13 cellular contexts compared by ENCODE assay signal in the genomic region with DNA sequence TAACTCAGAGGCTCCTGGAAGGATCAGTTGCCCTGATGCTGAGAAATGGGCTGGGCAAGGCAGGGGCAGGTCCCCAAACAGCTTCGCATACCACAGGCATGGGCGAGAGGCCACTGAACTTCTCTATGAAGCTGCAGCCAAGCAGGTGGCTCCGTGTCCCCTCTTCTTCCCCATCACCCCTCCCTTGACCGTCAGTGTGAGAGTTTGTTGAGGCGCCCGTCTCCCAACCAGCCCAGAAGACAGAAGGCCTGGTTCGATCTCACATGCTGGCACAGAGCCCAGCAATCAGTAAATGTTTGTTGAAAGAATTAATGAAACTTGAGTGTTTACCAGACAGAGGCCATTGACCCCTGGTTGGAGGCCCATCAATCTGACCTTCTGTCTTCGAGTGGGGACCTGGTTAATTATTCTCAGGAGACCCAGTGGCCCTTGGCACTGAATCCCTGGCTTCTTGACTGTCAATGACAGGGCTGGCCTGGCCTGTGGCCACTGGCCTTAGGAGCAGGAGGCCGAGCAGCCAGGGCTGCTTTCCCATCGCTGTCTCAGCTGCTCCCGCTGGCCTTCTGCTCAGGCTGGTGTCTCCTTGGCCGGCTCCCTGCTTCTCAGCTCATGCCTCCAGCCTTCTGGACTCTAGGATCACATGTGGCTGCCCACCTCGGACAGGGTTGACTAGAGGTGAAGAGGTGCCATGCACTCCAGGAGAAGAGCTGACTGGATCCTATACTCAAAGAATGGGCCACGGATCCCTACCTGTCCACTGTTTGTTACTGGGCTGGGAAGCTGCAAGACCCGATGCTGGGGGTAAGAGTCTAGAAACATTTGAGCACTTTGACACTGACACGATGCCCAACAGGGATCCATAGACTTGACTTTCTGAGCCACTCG.
DNase-seq lines count a peak whose midpoint lies in the region; TF ChIP-seq lines count a peak whose summit lies in the region.
"Had no signal": no experiment of that assay in that cellular context is flagged by ENCODE, and none has a peak within 500 bp of the region (broad histone marks: within the 10 kb centered on the region; RNA-seq: fewer than 3 reads in every experiment).

No MANE protein-coding gene starts in this region.

- H3K27me3 ChIP-seq in Caco-2 (replicated peaks; ENCODE audit: control insufficient read depth, insufficient read depth, low read length), result no peaks in the 10 kb centered on the region
- H3K27me3 ChIP-seq in colonic mucosa, result no peaks in the 10 kb centered on the region
- H3K27me3 ChIP-seq in osteoblast (ENCODE audit: insufficient read depth, low read length), result no peaks in the 10 kb centered on the region

- H3K36me3 Mint-ChIP-seq in Caco-2 (ENCODE audit: insufficient read depth, unreplicated experiment), result peaks cover 6% of the 10 kb centered on the region
- H3K36me3 Mint-ChIP-seq in activated naive CD8-positive, alpha-beta T cell treated with anti-CD3 and anti-CD28 coated beads for 36 hours, result no peaks in the 10 kb centered on the region
- H3K36me3 Mint-ChIP-seq: activated CD8-positive, alpha-beta memory T cell treated with anti-CD3 and anti-CD28 coated beads, Interleukin-2, amount 10 ng/mL, durations not matched to agents 7 days and 5 days had no signal

- TF ChIP-seq CTCF in Caco-2 (IDR thresholded peaks at IDR 0.05; ENCODE audit: insufficient read depth in 1 of 2, low read depth in 1 of 2, low read length in 1 of 2, severe bottlenecking in 1 of 2, unreplicated experiment in 1 of 2) (no peak), colonic mucosa (IDR thresholded peaks at IDR 0.05) (no peak), osteoblast (IDR thresholded peaks at IDR 0.05; ENCODE audit: extremely low read depth, low read depth, low read length) (no peak)

- no peak overlapping the region for H3K9ac ChIP-seq in colonic mucosa (ENCODE audit: low read depth in 2 of 2, low read length in 2 of 2)
- H3K9ac ChIP-seq: parathyroid adenoma had no signal

- H3K4me1 Mint-ChIP-seq in Caco-2 (ENCODE audit: low read depth, unreplicated experiment), result peaks cover 18% of the 10 kb centered on the region
- H3K4me1 Mint-ChIP-seq in activated naive CD8-positive, alpha-beta T cell treated with anti-CD3 and anti-CD28 coated beads for 36 hours, result no peaks in the 10 kb centered on the region
- H3K4me1 Mint-ChIP-seq: activated CD8-positive, alpha-beta memory T cell treated with anti-CD3 and anti-CD28 coated beads, Interleukin-2, amount 10 ng/mL, durations not matched to agents 7 days and 5 days had no signal

- peaks cover 12% of the 10 kb centered on the region for H3K9me3 Mint-ChIP-seq in Caco-2 (ENCODE audit: unreplicated experiment)
- no peaks in the 10 kb centered on the region for H3K9me3 Mint-ChIP-seq in activated naive CD8-positive, alpha-beta T cell treated with anti-CD3 and anti-CD28 coated beads for 36 hours

- POLR2A ChIA-PET in Caco-2 (lab: Charles Lee), result no interaction called here

- peak overlapping the region; percentile 84 for H3K27ac Mint-ChIP-seq in Caco-2 (ENCODE audit: unreplicated experiment)
- no peak overlapping the region for H3K27ac Mint-ChIP-seq in activated naive CD8-positive, alpha-beta T cell treated with anti-CD3 and anti-CD28 coated beads for 36 hours
- H3K27ac Mint-ChIP-seq: activated CD8-positive, alpha-beta memory T cell treated with anti-CD3 and anti-CD28 coated beads, Interleukin-2, amount 10 ng/mL, durations not matched to agents 7 days and 5 days had no signal

- no peak overlapping the region for H3K4me3 Mint-ChIP-seq in Caco-2 (ENCODE audit: unreplicated experiment)
- H3K4me3 Mint-ChIP-seq in activated naive CD8-positive, alpha-beta T cell treated with anti-CD3 and anti-CD28 coated beads for 36 hours, result no peak overlapping the region
- H3K4me3 Mint-ChIP-seq: activated CD8-positive, alpha-beta memory T cell treated with anti-CD3 and anti-CD28 coated beads, Interleukin-2, amount 10 ng/mL, durations not matched to agents 7 days and 5 days had no signal

- H3K9me3 ChIP-seq in Caco-2 (no peaks in the 10 kb centered on the region), colonic mucosa (no peaks in the 10 kb centered on the region), osteoblast (ENCODE audit: low read depth, low read length) (no peaks in the 10 kb centered on the region)

- BruUV-seq in Caco-2 (replicated peaks; lab: Mats Ljungman, UMichigan), result no TSS peak

- H3K27me3 Mint-ChIP-seq in Caco-2 (ENCODE audit: insufficient read depth, unreplicated experiment), result no peaks in the 10 kb centered on the region
- H3K27me3 Mint-ChIP-seq in activated naive CD8-positive, alpha-beta T cell treated with anti-CD3 and anti-CD28 coated beads for 36 hours, result peaks cover 12% of the 10 kb centered on the region
- H3K27me3 Mint-ChIP-seq: activated CD8-positive, alpha-beta memory T cell treated with anti-CD3 and anti-CD28 coated beads, Interleukin-2, amount 10 ng/mL, durations not matched to agents 7 days and 5 days had no signal

- CTCF ChIA-PET in Caco-2 (lab: Charles Lee), result no interaction called here

- no peak for DNase-seq in Caco-2
- DNase-seq in NCI-H1417 (lab: John Stamatoyannopoulos, UW), result peak in 2 of 3 experiments; percentile 35 to 69
- peak; percentile 33 for DNase-seq in colonic mucosa
- DNase-seq in mucosa of gallbladder (ENCODE audit: low spot score), result peak; percentile 91
- no peak for DNase-seq in SKM-1 (lab: John Stamatoyannopoulos, UW; ENCODE audit: unreplicated experiment)
- no peak for DNase-seq in amygdala (lab: John Stamatoyannopoulos, UW)
- no peak for DNase-seq in activated naive CD8-positive, alpha-beta T cell treated with anti-CD3 and anti-CD28 coated beads for 36 hours
- DNase-seq in osteoblast (ENCODE audit: insufficient read length, low spot score, missing footprints), result no peak
- DNase-seq: activated CD8-positive, alpha-beta memory T cell treated with anti-CD3 and anti-CD28 coated beads, Interleukin-2, amount 10 ng/mL, durations not matched to agents 7 days and 5 days; DND-41; NCI-H526; WERI-Rb-1 had no signal

- intact Hi-C loops in Caco-2 (cut with micrococcal nuclease; ENCODE audit: unreplicated experiment), result no loop called here
- intact Hi-C loops in colonic mucosa (cut with DNase I), result no loop called here

- no peak overlapping the region for H2AFZ ChIP-seq in osteoblast (ENCODE audit: low read length)
- H2AFZ ChIP-seq: parathyroid adenoma had no signal

- no peak overlapping the region for H3K4me3 ChIP-seq in Caco-2 (ENCODE audit: low read depth, low read length)
- H3K4me3 ChIP-seq in colonic mucosa, result no peak overlapping the region
- H3K4me3 ChIP-seq in osteoblast (ENCODE audit: insufficient read depth, low read length), result no peak overlapping the region

- H3K36me3 ChIP-seq in Caco-2 (ENCODE audit: control insufficient read depth, insufficient read depth, low read length), result no peaks in the 10 kb centered on the region
- H3K36me3 ChIP-seq in colonic mucosa, result no peaks in the 10 kb centered on the region
- H3K36me3 ChIP-seq in osteoblast (ENCODE audit: insufficient read depth, low read length), result no peaks in the 10 kb centered on the region
- H3K36me3 ChIP-seq: WERI-Rb-1 had no signal

- no peak overlapping the region for H3K4me2 ChIP-seq in osteoblast (ENCODE audit: insufficient read depth, low read length)

- H3K79me2 ChIP-seq in osteoblast (ENCODE audit: insufficient read depth, low read length), result no peaks in the 10 kb centered on the region
- H3K79me2 ChIP-seq: parathyroid adenoma had no signal

- peaks cover 45% of the 10 kb centered on the region for H3K4me1 ChIP-seq in Caco-2
- H3K4me1 ChIP-seq in colonic mucosa, result no peaks in the 10 kb centered on the region
- peaks cover 15% of the 10 kb centered on the region for H3K4me1 ChIP-seq in osteoblast (ENCODE audit: insufficient read depth, low read length)
- H3K4me1 ChIP-seq: parathyroid adenoma had no signal

- H4K20me1 ChIP-seq in osteoblast (ENCODE audit: insufficient read depth, low read length), result no peaks in the 10 kb centered on the region

- H3K27ac ChIP-seq in colonic mucosa, result no peak overlapping the region
- H3K27ac ChIP-seq in osteoblast (ENCODE audit: low read depth, low read length), result no peak overlapping the region
- H3K27ac ChIP-seq: parathyroid adenoma, WERI-Rb-1 had no signal

Comparison
In these comparisons a context has a peak if more than half of its experiments do, and no peak if none do; other contexts are left out.
1. DNase-seq: peak in NCI-H1417 (2 of 3), colonic mucosa (single experiment) and mucosa of gallbladder (single experiment); none in Caco-2 (0 of 2), SKM-1 (single experiment), amygdala (0 of 56), activated naive CD8-positive, alpha-beta T cell treated with anti-CD3 and anti-CD28 coated beads for 36 hours (single experiment) and osteoblast (single experiment).